In the genomic region with DNA sequence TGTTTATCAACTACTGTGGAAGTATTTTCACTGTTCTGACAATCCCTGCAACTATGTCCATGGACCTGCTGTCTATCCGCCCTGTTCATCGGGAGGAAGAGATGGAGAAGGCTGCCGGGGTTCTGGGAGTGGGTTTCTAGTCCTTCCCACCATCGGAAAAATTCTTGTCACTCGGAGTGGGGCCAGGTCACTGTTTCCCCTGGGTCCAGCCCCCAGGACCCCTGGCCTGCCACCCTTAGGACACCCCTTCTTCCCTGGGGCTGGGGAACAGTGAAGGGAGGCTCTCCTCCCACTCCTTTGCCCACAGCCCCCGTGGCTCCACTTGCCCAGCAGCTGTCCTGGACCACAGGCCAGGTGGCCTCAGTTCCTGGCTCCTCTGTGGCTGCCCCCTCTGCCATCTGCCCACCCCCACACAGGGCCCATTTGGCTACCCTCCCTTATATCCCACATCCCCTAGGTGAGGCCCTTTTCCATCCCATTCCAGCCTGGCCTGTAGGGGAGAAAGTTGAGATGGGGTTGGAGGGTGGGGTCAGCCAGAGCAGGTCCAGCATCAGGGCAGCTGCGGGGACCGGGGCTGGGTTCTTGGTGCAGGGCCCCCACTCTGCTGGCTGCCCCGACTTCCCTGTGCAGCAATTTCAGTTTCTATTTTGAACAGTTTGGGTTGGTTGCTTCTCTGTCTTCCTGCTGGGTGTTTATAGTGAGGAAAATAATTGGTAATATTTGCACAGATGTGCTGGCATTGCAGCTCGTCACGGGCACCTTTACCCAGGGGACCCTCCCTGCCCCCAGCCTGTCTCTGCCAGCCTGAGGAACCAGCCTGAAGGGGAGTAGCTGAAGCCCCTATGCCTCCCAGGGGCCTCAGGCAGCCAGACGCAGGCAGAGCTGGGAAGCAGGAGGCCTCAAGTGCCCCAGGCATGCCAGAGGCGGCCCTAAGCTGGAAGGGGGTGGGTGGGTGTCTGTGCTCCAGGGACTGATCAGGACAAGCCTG, we compare ENCODE assay signal across 1 cellular context.
TF ChIP-seq lines count a peak whose summit lies in the region.

No MANE protein-coding gene starts in this region.

TF ChIP-seq in GM12878, 131 proteins besides CTCF, POLR2A, EP300 and RAD21:
- peak in 1 of 2 experiments; percentile 5; a peak in 1 of 4 replicates for TF ChIP-seq IKZF2 (IDR thresholded peaks at IDR 0.05)
- no peak for TF ChIP-seq EZH2 (IDR thresholded peaks at IDR 0.05; ENCODE audit: borderline replicate concordance, control insufficient read depth, low read depth, low read length)
TF ChIP-seq in GM12878: peak in this region for 1.
